In genomic region chr12:120015313-120015712, GRCh38 we compare ENCODE assay signal across 10 cellular contexts. TPM values are rescaled to one million over a fixed set of nuclear protein-coding genes. Genes with fewer than 3 reads are reported as not detected.
A peak's percentile ranks its signal among the peaks of the same experiment; 100 is the strongest.
DNase-seq lines count a peak whose midpoint lies in the region; ATAC-seq and TF ChIP-seq lines count a peak whose summit lies in the region.
"Had no signal": no experiment of that assay in that cellular context is flagged by ENCODE, and none has a peak within 500 bp of the region (broad histone marks: within the 10 kb centered on the region; RNA-seq: fewer than 3 reads in every experiment).

No MANE protein-coding gene starts in this region.

- H3K9ac ChIP-seq in neural progenitor cell, result no peak overlapping the region

- peak overlapping the region; percentile 93 for H3K27ac ChIP-seq in naive thymus-derived CD4-positive, alpha-beta T cell (ENCODE audit: low read depth, low read length)
- no peak overlapping the region for H3K27ac ChIP-seq in neural progenitor cell
- H3K27ac ChIP-seq in esophagus squamous epithelium, result no peak overlapping the region

- H3K27ac Mint-ChIP-seq in naive thymus-derived CD4-positive, alpha-beta T cell, result peak overlapping the region; percentile 93 to 100 (median 96)
- peak overlapping the region; percentile 93 for H3K27ac Mint-ChIP-seq in stimulated activated memory B cell treated with anti-CD40 and anti-IgM and Interleukin-4, amounts not matched to agents 10 μg/mL and 1 μg/mL and 100 μg/mL, for 72 hours
- no peak overlapping the region for H3K27ac Mint-ChIP-seq in neural progenitor cell

- peaks cover 34 to 78% (median 66%) of the 10 kb centered on the region in 7 donors for H3K4me1 Mint-ChIP-seq in naive thymus-derived CD4-positive, alpha-beta T cell
- peaks cover 47% of the 10 kb centered on the region for H3K4me1 Mint-ChIP-seq in stimulated activated memory B cell treated with anti-CD40 and anti-IgM and Interleukin-4, amounts not matched to agents 10 μg/mL and 1 μg/mL and 100 μg/mL, for 72 hours
- H3K4me1 Mint-ChIP-seq in neural progenitor cell, result peaks cover 20% of the 10 kb centered on the region

- H2AFZ ChIP-seq in neural progenitor cell (replicated peaks), result no peak overlapping the region

- CTCF ChIA-PET in naive thymus-derived CD4-positive, alpha-beta T cell (lab: Charles Lee), result interaction anchor here (0.7 to 1.0 kb wide), 2 partner anchors 21 to 72 kb away, joined by 3 to 4 read pairs; no protein-coding TSS in a partner anchor

- no peaks in the 10 kb centered on the region for H3K27me3 ChIP-seq in naive thymus-derived CD4-positive, alpha-beta T cell (ENCODE audit: control insufficient read depth in 2 of 2, insufficient read depth in 2 of 2, low read length in 2 of 2)
- no peaks in the 10 kb centered on the region for H3K27me3 ChIP-seq in neural progenitor cell
- no peaks in the 10 kb centered on the region for H3K27me3 ChIP-seq in esophagus squamous epithelium

- H3K36me3 Mint-ChIP-seq in naive thymus-derived CD4-positive, alpha-beta T cell, result peaks cover 0 to 30% (median 0%) of the 10 kb centered on the region in 5 donors
- H3K36me3 Mint-ChIP-seq in stimulated activated memory B cell treated with anti-CD40 and anti-IgM and Interleukin-4, amounts not matched to agents 10 μg/mL and 1 μg/mL and 100 μg/mL, for 72 hours, result no peaks in the 10 kb centered on the region
- H3K36me3 Mint-ChIP-seq in neural progenitor cell, result peaks cover 2% of the 10 kb centered on the region

- POLR2A ChIA-PET in naive thymus-derived CD4-positive, alpha-beta T cell (lab: Charles Lee), result interaction anchor here (0.8 to 10.5 kb wide), 4 partner anchors 13 to 102 kb away, joined by 3 to 96 read pairs (median 4); partner anchors contain the start of genes BICDL1 and RAB35

- H3K9me3 ChIP-seq in naive thymus-derived CD4-positive, alpha-beta T cell (ENCODE audit: control insufficient read depth in 2 of 3, low read length in 3 of 3), result no peaks in the 10 kb centered on the region
- H3K9me3 ChIP-seq in neural progenitor cell (ENCODE audit: low read depth), result no peaks in the 10 kb centered on the region
- H3K9me3 ChIP-seq in esophagus squamous epithelium, result no peaks in the 10 kb centered on the region

- no peaks in the 10 kb centered on the region for H4K20me1 ChIP-seq in neural progenitor cell (ENCODE audit: low read depth)

- no peaks in the 10 kb centered on the region for H3F3A ChIP-seq in neural progenitor cell (ENCODE audit: low read depth)

- peaks cover 57 to 69% of the 10 kb centered on the region in 2 donors for H3K4me1 ChIP-seq in naive thymus-derived CD4-positive, alpha-beta T cell (ENCODE audit: control insufficient read depth in 2 of 2, insufficient read depth in 2 of 2, low read length in 2 of 2)
- peaks cover 5% of the 10 kb centered on the region for H3K4me1 ChIP-seq in neural progenitor cell
- H3K4me1 ChIP-seq in esophagus squamous epithelium, result peaks cover 0 to 6% (median 0%) of the 10 kb centered on the region in 3 donors

- no peak overlapping the region for H3K4me2 ChIP-seq in neural progenitor cell

- H3K36me3 ChIP-seq in naive thymus-derived CD4-positive, alpha-beta T cell (ENCODE audit: control insufficient read depth in 2 of 3, insufficient read depth in 3 of 3, low read length in 3 of 3), result no peaks in the 10 kb centered on the region
- H3K36me3 ChIP-seq in neural progenitor cell, result no peaks in the 10 kb centered on the region
- no peaks in the 10 kb centered on the region for H3K36me3 ChIP-seq in esophagus squamous epithelium

- no peaks in the 10 kb centered on the region for H3K79me2 ChIP-seq in neural progenitor cell (ENCODE audit: low read depth)

- TF ChIP-seq POLR2A in esophagus squamous epithelium (IDR thresholded peaks at IDR 0.05), result no peak

- H3K27me3 Mint-ChIP-seq in naive thymus-derived CD4-positive, alpha-beta T cell, result no peaks in the 10 kb centered on the region
- no peaks in the 10 kb centered on the region for H3K27me3 Mint-ChIP-seq in stimulated activated memory B cell treated with anti-CD40 and anti-IgM and Interleukin-4, amounts not matched to agents 10 μg/mL and 1 μg/mL and 100 μg/mL, for 72 hours
- peaks cover 2% of the 10 kb centered on the region for H3K27me3 Mint-ChIP-seq in neural progenitor cell (ENCODE audit: insufficient read depth, low read depth)

- DNase-seq in T-helper 2 cell, result peak in 4 of 5 experiments; percentile 26 to 70 (median 46)
- peak; percentile 58 for DNase-seq in activated T-cell treated with anti-CD3 and anti-CD28 coated beads for 4 hours
- DNase-seq in naive thymus-derived CD4-positive, alpha-beta T cell, result peak in 6 of 9 donors; percentile 17 to 65 (median 35)
- no peak for DNase-seq in neural progenitor cell (ENCODE audit: low spot score)
- DNase-seq in esophagus squamous epithelium (lab: John Stamatoyannopoulos, UW), result no peak
- DNase-seq: Calu3, NCI-H1417 treated with DMSO at 0.1 percent for 48 hours had no signal

- peaks cover 0 to 7% (median 0%) of the 10 kb centered on the region in 11 donors for H3K9me3 Mint-ChIP-seq in naive thymus-derived CD4-positive, alpha-beta T cell
- no peaks in the 10 kb centered on the region for H3K9me3 Mint-ChIP-seq in stimulated activated memory B cell treated with anti-CD40 and anti-IgM and Interleukin-4, amounts not matched to agents 10 μg/mL and 1 μg/mL and 100 μg/mL, for 72 hours
- H3K9me3 Mint-ChIP-seq in neural progenitor cell, result no peaks in the 10 kb centered on the region

- intact Hi-C loops in naive thymus-derived CD4-positive, alpha-beta T cell (cut with micrococcal nuclease), result loop anchor here in 1 of 2 donors (2.0 kb wide), 1 partner anchor 25 kb away; no protein-coding TSS in a partner anchor
- intact Hi-C loops in esophagus squamous epithelium (cut with DNase I), result no loop called here

- peak overlapping the region; percentile 44 to 74 (median 64) for H3K4me3 Mint-ChIP-seq in naive thymus-derived CD4-positive, alpha-beta T cell
- H3K4me3 Mint-ChIP-seq in stimulated activated memory B cell treated with anti-CD40 and anti-IgM and Interleukin-4, amounts not matched to agents 10 μg/mL and 1 μg/mL and 100 μg/mL, for 72 hours, result peak overlapping the region; percentile 16
- no peak overlapping the region for H3K4me3 Mint-ChIP-seq in neural progenitor cell

- ATAC-seq in naive thymus-derived CD4-positive, alpha-beta T cell, result peak; percentile 19
- ATAC-seq in stimulated activated memory B cell treated with anti-CD40 and anti-IgM and Interleukin-4, amounts not matched to agents 10 μg/mL and 1 μg/mL and 100 μg/mL, for 72 hours, result peak; percentile 59
- ATAC-seq in HG03097 (IDR thresholded peaks at IDR 0.05; ENCODE audit: low FRiP score, unreplicated experiment), result no peak
- ATAC-seq in GM18867 (IDR thresholded peaks at IDR 0.05; ENCODE audit: unreplicated experiment), result no peak

- 61 to 89% methylated on average over 3 of the region's 3 CpGs for WGBS in esophagus squamous epithelium, 2 donors

- no peak for TF ChIP-seq CTCF in neural progenitor cell (IDR thresholded peaks at IDR 0.05)
- TF ChIP-seq CTCF in esophagus squamous epithelium (IDR thresholded peaks at IDR 0.05), result no peak

- no peak overlapping the region for H3K4me3 ChIP-seq in naive thymus-derived CD4-positive, alpha-beta T cell (ENCODE audit: low read length)
- H3K4me3 ChIP-seq in neural progenitor cell, result no peak overlapping the region
- H3K4me3 ChIP-seq in esophagus squamous epithelium, result no peak overlapping the region

RNA-seq across cellular contexts. Expression of gene BICDL1, which starts 26.3 kb away (rescaled TPM):
- 100 to 1,000 TPM in 4 of 5 experiments, 10 to 100 TPM in 1; 75.8 to 156 (median 143) TPM for total RNA-seq in naive thymus-derived CD4-positive, alpha-beta T cell
- polyA plus RNA-seq in naive thymus-derived CD4-positive, alpha-beta T cell, result 1 to 10 TPM; 2.4 to 2.7 TPM
- 2.5 and 3.8 TPM in 2 replicates for total RNA-seq in neural progenitor cell (ENCODE audit: low replicate concordance)
- 10 to 100 TPM; 19.7 to 66.7 (median 44.1) TPM for total RNA-seq in esophagus squamous epithelium

Comparison
In these comparisons a context has a peak if more than half of its experiments do, and no peak if none do; other contexts are left out.
1. DNase-seq: peak in T-helper 2 cell (4 of 5), activated T-cell treated with anti-CD3 and anti-CD28 coated beads for 4 hours (single experiment) and naive thymus-derived CD4-positive, alpha-beta T cell (6 of 9); none in neural progenitor cell (single experiment) and esophagus squamous epithelium (single experiment).
2. ATAC-seq: peak in naive thymus-derived CD4-positive, alpha-beta T cell (single experiment) and stimulated activated memory B cell treated with anti-CD40 and anti-IgM and Interleukin-4, amounts not matched to agents 10 μg/mL and 1 μg/mL and 100 μg/mL, for 72 hours (single experiment); none in HG03097 (single experiment) and GM18867 (single experiment).